Comparison of ENCODE assay signal across 8 cellular contexts in genomic region chr10:75234017-75234682, GRCh38. TPM values are rescaled to one million over a fixed set of nuclear protein-coding genes. Genes with fewer than 3 reads are reported as not detected.
DNase-seq lines count a peak whose midpoint lies in the region; ATAC-seq, FAIRE-seq and TF ChIP-seq lines count a peak whose summit lies in the region.

No MANE protein-coding gene starts in this region.

- H3K4me1 Mint-ChIP-seq in T-helper 1 cell treated with Interleukin-12 subunit alpha and Interleukin-12 subunit beta and Interleukin-4 antibody, amounts not matched to agents 30 μg/mL and 1 μg/mL, for 36 hours (ENCODE audit: low read depth) = peaks cover 27% of the 10 kb centered on the region

- peak overlapping the region; percentile 82 for H3K4me3 Mint-ChIP-seq in T-helper 1 cell treated with Interleukin-12 subunit alpha and Interleukin-12 subunit beta and Interleukin-4 antibody, amounts not matched to agents 30 μg/mL and 1 μg/mL, for 36 hours

- H3K27ac ChIP-seq in left ventricle myocardium inferior (replicated peaks) = peak overlapping the region; percentile 94
- H3K27ac ChIP-seq in psoas muscle = peak overlapping the region; percentile 91

- H3K27me3 ChIP-seq in left ventricle myocardium inferior (ENCODE audit: low read depth) = no peaks in the 10 kb centered on the region
- H3K27me3 ChIP-seq in psoas muscle (ENCODE audit: insufficient read depth in 3 of 3, low read length in 2 of 3) = no peaks in the 10 kb centered on the region

- peaks cover 27% of the 10 kb centered on the region for H3K36me3 ChIP-seq in left ventricle myocardium inferior
- H3K36me3 ChIP-seq in psoas muscle (ENCODE audit: insufficient read depth in 1 of 2, low read depth in 1 of 2) = peaks cover 9 to 39% of the 10 kb centered on the region in 2 donors

- H3K27me3 Mint-ChIP-seq in T-helper 1 cell treated with Interleukin-12 subunit alpha and Interleukin-12 subunit beta and Interleukin-4 antibody, amounts not matched to agents 30 μg/mL and 1 μg/mL, for 36 hours (ENCODE audit: low read depth) = no peaks in the 10 kb centered on the region

- H3K9me3 Mint-ChIP-seq in T-helper 1 cell treated with Interleukin-12 subunit alpha and Interleukin-12 subunit beta and Interleukin-4 antibody, amounts not matched to agents 30 μg/mL and 1 μg/mL, for 36 hours = no peaks in the 10 kb centered on the region

- TF ChIP-seq CTCF in HFF-Myc (IDR thresholded peaks at IDR 0.05; ENCODE audit: low read depth, low read length, missing control alignments) (no peak), left ventricle myocardium inferior (IDR thresholded peaks at IDR 0.05; ENCODE audit: borderline replicate concordance) (no peak), psoas muscle (IDR thresholded peaks at IDR 0.05) (no peak)

- intact Hi-C loops in left ventricle myocardium inferior (cut with micrococcal nuclease) (loop anchor here (10.0 kb wide), 1 partner anchor 969 kb away; no protein-coding TSS in a partner anchor), psoas muscle (cut with DNase I) (loop anchor here (1.0 to 10.0 kb wide), 6 partner anchors 46 to 409 kb away; partner anchors contain the start of gene KAT6B (in 1 of the 2))

- H3K9me3 ChIP-seq in left ventricle myocardium inferior (replicated peaks) = no peaks in the 10 kb centered on the region
- H3K9me3 ChIP-seq in psoas muscle = no peaks in the 10 kb centered on the region

- peak; percentile 98 for DNase-seq in GM03348 (ENCODE audit: low spot score)
- DNase-seq in HFF-Myc (ENCODE audit: extremely low read depth, low read depth) = peak; percentile 63
- DNase-seq in NCI-H1092 (lab: John Stamatoyannopoulos, UW) = peak; percentile 71
- DNase-seq in amygdala (lab: John Stamatoyannopoulos, UW) = peak in 46 of 56 donors; percentile 8 to 80 (median 47)
- DNase-seq in left ventricle myocardium inferior = peak; percentile 93
- peak; percentile 91 to 96 for DNase-seq in psoas muscle
- DNase-seq in urothelium cell line (ENCODE audit: low spot score) = peak; percentile 98

- H3K4me3 ChIP-seq in HFF-Myc (replicated peaks; ENCODE audit: low read depth, low read length) (peak overlapping the region; percentile 69), left ventricle myocardium inferior (peak overlapping the region; percentile 91), psoas muscle (peak overlapping the region; percentile 89)

- H3K4me1 ChIP-seq in left ventricle myocardium inferior (peaks cover 37% of the 10 kb centered on the region), psoas muscle (peaks cover 13% of the 10 kb centered on the region)

- FAIRE-seq in urothelium cell line (lab: Jason Lieb, UNC) = no peak

- WGBS in psoas muscle, 3 donors = 9 to 15% (median 11%) methylated on average over 41 to 48 of the region's 48 CpGs

- peak; percentile 70 to 78 (median 76) for ATAC-seq in psoas muscle

- H3K36me3 Mint-ChIP-seq in T-helper 1 cell treated with Interleukin-12 subunit alpha and Interleukin-12 subunit beta and Interleukin-4 antibody, amounts not matched to agents 30 μg/mL and 1 μg/mL, for 36 hours (ENCODE audit: low read depth) = peaks cover 23% of the 10 kb centered on the region

- H3K27ac Mint-ChIP-seq in T-helper 1 cell treated with Interleukin-12 subunit alpha and Interleukin-12 subunit beta and Interleukin-4 antibody, amounts not matched to agents 30 μg/mL and 1 μg/mL, for 36 hours = peak overlapping the region; percentile 85

RNA-seq across cellular contexts. Expression of gene COMTD1, which starts 1.6 kb away (rescaled TPM):
- 29.0 TPM for total RNA-seq in left ventricle myocardium inferior
- total RNA-seq in psoas muscle = 10 to 100 TPM; 15.2 to 38.8 (median 21.2) TPM
- 10 to 100 TPM in 2 of 3 donors, 1 to 10 TPM in 1; 5.8 to 54.7 (median 49.3) TPM for polyA plus RNA-seq in psoas muscle

RNA-seq across cellular contexts. Expression of gene VDAC2, which starts 23.6 kb away (rescaled TPM):
- total RNA-seq in left ventricle myocardium inferior (442 TPM), psoas muscle (100 to 1,000 TPM; 314 to 546 (median 399) TPM)
- 100 to 1,000 TPM; 391 to 770 (median 432) TPM for polyA plus RNA-seq in psoas muscle

Comparison
In these comparisons a context has a peak if more than half of its experiments do, and no peak if none do; other contexts are left out.
1. Peak in every context shown above with its lines: DNase-seq, ATAC-seq, H3K4me3 ChIP-seq and H3K27ac ChIP-seq.
2. DNase-seq: peak in every context shown above with its lines; median percentile 98 in GM03348; 98 in urothelium cell line; 94 in psoas muscle; 93 in left ventricle myocardium inferior; 71 in NCI-H1092; 63 in HFF-Myc; 47 in amygdala.